In genomic region chr13:65085977-65086376, GRCh38 we compare ENCODE assay signal across 34 cellular contexts.
"Had no signal": no experiment of that assay in that cellular context is flagged by ENCODE, and none has a peak within 500 bp of the region (broad histone marks: within the 10 kb centered on the region; RNA-seq: fewer than 3 reads in every experiment).

No MANE protein-coding gene starts in this region.

- H3K9me3 ChIP-seq: adrenal gland, ascending aorta had no signal

- H3K27ac ChIP-seq: adrenal gland, ascending aorta, cardiac muscle cell, VCaP had no signal

- H3K27ac Mint-ChIP-seq: activated B cell treated with CpG ODN at 0.5 μM for 24 hours; activated CD4-positive, alpha-beta memory T cell treated with anti-CD3 and anti-CD28 coated beads for 36 hours; activated CD4-positive, alpha-beta T cell treated with anti-CD3 and anti-CD28 coated beads, Interleukin-2, amount 10 ng/mL, durations not matched to agents 24 days and 14 days; activated CD8-positive, alpha-beta T cell treated with anti-CD3 and anti-CD28 coated beads for 36 hours; activated naive CD4-positive, alpha-beta T cell treated with anti-CD3 and anti-CD28 coated beads for 36 hours; activated naive CD4-positive, alpha-beta T cell treated with anti-CD3 and anti-CD28 coated beads, Interleukin-2, amount 50 U/mL, for 72 hours; activated naive CD8-positive, alpha-beta T cell treated with anti-CD3 and anti-CD28 coated beads for 36 hours; activated T-cell treated with anti-CD3 and anti-CD28 coated beads, Interleukin-2, amount 50 U/mL, for 72 hours; activated T-helper 1 cell treated with anti-CD3 and anti-CD28 coated beads, Interleukin-12 subunit alpha, Interleukin-12 subunit beta, Interleukin-2, Interleukin-4 antibody, amounts not matched to agents 30 ng/mL and 10 ng/mL and 1 ng/mL, durations not matched to agents 14 hours and 24 hours and 36 hours; activated T-helper 17 cell treated with anti-CD3 and anti-CD28 coated beads, Interleukin-2, amount 50 U/mL, for 72 hours; brain; T-helper 1 cell treated with Interleukin-12 subunit alpha and Interleukin-12 subunit beta and Interleukin-4 antibody, amounts not matched to agents 30 μg/mL and 1 μg/mL, for 36 hours; T-helper 2 cell treated with Interferon-gamma antibody and Interleukin-4, amounts not matched to agents 5 μg/mL and 100 μg/mL, for 36 hours had no signal

- H3K36me3 Mint-ChIP-seq: activated CD4-positive, alpha-beta memory T cell treated with anti-CD3 and anti-CD28 coated beads for 36 hours; activated naive CD4-positive, alpha-beta T cell treated with anti-CD3 and anti-CD28 coated beads, Interleukin-2, amount 50 U/mL, for 72 hours; activated naive CD8-positive, alpha-beta T cell treated with anti-CD3 and anti-CD28 coated beads for 36 hours; brain had no signal

- DNase-seq: activated B cell treated with CpG ODN at 0.5 μM for 24 hours; activated CD4-positive, alpha-beta memory T cell treated with anti-CD3 and anti-CD28 coated beads for 36 hours; activated CD4-positive, alpha-beta T cell treated with anti-CD3 and anti-CD28 coated beads for 4 hours; activated CD4-positive, alpha-beta T cell treated with anti-CD3 and anti-CD28 coated beads, Interleukin-2, amount 10 ng/mL, durations not matched to agents 24 days and 14 days; activated CD4-positive, alpha-beta T cell treated with anti-CD3 and anti-CD28 coated beads, Interleukin-2, amount 50 U/mL, for 1 hour; activated CD4-positive, alpha-beta T cell treated with anti-CD3 and anti-CD28 coated beads, Interleukin-2, amount 50 U/mL, for 4 hours; activated CD4-positive, CD25-positive, alpha-beta regulatory T cell treated with anti-CD3 and anti-CD28 coated beads, Interleukin-2, amount 50 U/mL, for 72 hours; activated CD8-positive, alpha-beta memory T cell treated with anti-CD3 and anti-CD28 coated beads, Interleukin-2, amount 50 U/mL, for 4 hours; activated CD8-positive, alpha-beta T cell treated with anti-CD3 and anti-CD28 coated beads for 36 hours; activated gamma-delta T cell treated with Interleukin-2 at 50 U/mL for 16 hours; activated naive CD4-positive, alpha-beta T cell; activated naive CD4-positive, alpha-beta T cell treated with anti-CD3 and anti-CD28 coated beads for 36 hours; activated naive CD4-positive, alpha-beta T cell treated with anti-CD3 and anti-CD28 coated beads, Interleukin-2, amount 50 U/mL, for 16 hours; activated naive CD8-positive, alpha-beta T cell treated with anti-CD3 and anti-CD28 coated beads for 36 hours; activated T-cell treated with anti-CD3 and anti-CD28 coated beads for 4 hours; activated T-cell treated with anti-CD3 and anti-CD28 coated beads, Interleukin-2, amount 50 U/mL, for 1 hour; activated T-cell treated with anti-CD3 and anti-CD28 coated beads, Interleukin-2, amount 50 U/mL, for 4 hours; activated T-cell treated with anti-CD3 and anti-CD28 coated beads, Interleukin-2, amount 50 U/mL, for 72 hours; adrenal gland; amniotic stem cell; central memory CD4-positive, alpha-beta T cell; SW 1271; T-helper 1 cell; T-helper 2 cell; T-helper 9 cell had no signal

- H3K36me3 ChIP-seq: adrenal gland, ascending aorta, cardiac muscle cell had no signal

- H3K9me3 Mint-ChIP-seq: activated CD4-positive, alpha-beta memory T cell treated with anti-CD3 and anti-CD28 coated beads for 36 hours; activated CD4-positive, alpha-beta T cell treated with anti-CD3 and anti-CD28 coated beads, Interleukin-2, amount 10 ng/mL, durations not matched to agents 24 days and 14 days; brain had no signal

- H3K27me3 ChIP-seq: adrenal gland, ascending aorta, cardiac muscle cell had no signal

- H3K27me3 Mint-ChIP-seq: activated B cell treated with CpG ODN at 0.5 μM for 24 hours; activated CD4-positive, alpha-beta memory T cell treated with anti-CD3 and anti-CD28 coated beads for 36 hours; activated CD4-positive, alpha-beta T cell treated with anti-CD3 and anti-CD28 coated beads, Interleukin-2, amount 10 ng/mL, durations not matched to agents 24 days and 14 days; activated CD8-positive, alpha-beta T cell treated with anti-CD3 and anti-CD28 coated beads for 36 hours; activated naive CD8-positive, alpha-beta T cell treated with anti-CD3 and anti-CD28 coated beads for 36 hours; activated T-helper 17 cell treated with anti-CD3 and anti-CD28 coated beads, Interleukin-2, amount 50 U/mL, for 72 hours had no signal

- H3K4me1 ChIP-seq: adrenal gland, ascending aorta had no signal

- H3K4me3 Mint-ChIP-seq: activated B cell treated with CpG ODN at 0.5 μM for 24 hours; activated CD4-positive, alpha-beta memory T cell treated with anti-CD3 and anti-CD28 coated beads for 36 hours; activated CD4-positive, alpha-beta T cell treated with anti-CD3 and anti-CD28 coated beads, Interleukin-2, amount 10 ng/mL, durations not matched to agents 24 days and 14 days; activated CD8-positive, alpha-beta T cell treated with anti-CD3 and anti-CD28 coated beads for 36 hours; activated naive CD4-positive, alpha-beta T cell treated with anti-CD3 and anti-CD28 coated beads for 36 hours; activated naive CD8-positive, alpha-beta T cell treated with anti-CD3 and anti-CD28 coated beads for 36 hours; activated T-cell treated with anti-CD3 and anti-CD28 coated beads, Interleukin-2, amount 50 U/mL, for 4 hours; activated T-cell treated with anti-CD3 and anti-CD28 coated beads, Interleukin-2, amount 50 U/mL, for 72 hours; activated T-helper 1 cell treated with anti-CD3 and anti-CD28 coated beads, Interleukin-12 subunit alpha, Interleukin-12 subunit beta, Interleukin-2, Interleukin-4 antibody, amounts not matched to agents 30 ng/mL and 10 ng/mL and 1 ng/mL, durations not matched to agents 14 hours and 24 hours and 36 hours; activated T-helper 17 cell treated with anti-CD3 and anti-CD28 coated beads, Interleukin-2, amount 50 U/mL, for 72 hours; brain; T-helper 1 cell treated with Interleukin-12 subunit alpha and Interleukin-12 subunit beta and Interleukin-4 antibody, amounts not matched to agents 30 μg/mL and 1 μg/mL, for 36 hours; T-helper 2 cell treated with Interferon-gamma antibody and Interleukin-4, amounts not matched to agents 5 μg/mL and 100 μg/mL, for 36 hours had no signal

- H3K4me1 Mint-ChIP-seq: activated B cell treated with CpG ODN at 0.5 μM for 24 hours; activated CD4-positive, alpha-beta T cell treated with anti-CD3 and anti-CD28 coated beads, Interleukin-2, amount 10 ng/mL, durations not matched to agents 24 days and 14 days; activated naive CD8-positive, alpha-beta T cell treated with anti-CD3 and anti-CD28 coated beads for 36 hours; activated T-helper 17 cell treated with anti-CD3 and anti-CD28 coated beads, Interleukin-2, amount 50 U/mL, for 72 hours had no signal

- H3K4me3 ChIP-seq: adrenal gland, ascending aorta, cardiac muscle cell had no signal

- ATAC-seq: activated CD8-positive, alpha-beta T cell treated with anti-CD3 and anti-CD28 coated beads for 36 hours; activated naive CD4-positive, alpha-beta T cell treated with anti-CD3 and anti-CD28 coated beads, Interleukin-2, amount 50 U/mL, for 72 hours; activated T-cell treated with anti-CD3 and anti-CD28 coated beads, Interleukin-2, amount 50 U/mL, for 4 hours; activated T-cell treated with anti-CD3 and anti-CD28 coated beads, Interleukin-2, amount 50 U/mL, for 72 hours; activated T-helper 17 cell treated with anti-CD3 and anti-CD28 coated beads, Interleukin-2, amount 50 U/mL, for 72 hours had no signal
